Comparison of ENCODE assay signal across 16 cellular contexts in genomic region chr16:28146536-28146935, GRCh38.
DNase-seq lines count a peak whose midpoint lies in the region; ATAC-seq and TF ChIP-seq lines count a peak whose summit lies in the region.
"Had no signal": no experiment of that assay in that cellular context is flagged by ENCODE, and none has a peak within 500 bp of the region (broad histone marks: within the 10 kb centered on the region; RNA-seq: fewer than 3 reads in every experiment).

No MANE protein-coding gene starts in this region.

- no peaks in the 10 kb centered on the region for H3K9me3 ChIP-seq in CD8-positive, alpha-beta T cell (ENCODE audit: low read length)
- no peaks in the 10 kb centered on the region for H3K9me3 ChIP-seq in naive thymus-derived CD4-positive, alpha-beta T cell (ENCODE audit: control insufficient read depth in 2 of 3, low read length in 3 of 3)
- H3K9me3 ChIP-seq in PC-9 (ENCODE audit: insufficient read depth, low read depth) = no peaks in the 10 kb centered on the region
- H3K9me3 ChIP-seq: sigmoid colon, SJSA1 had no signal

- H3F3A ChIP-seq in PC-9 (ENCODE audit: insufficient read depth, low read depth) = peaks cover 35% of the 10 kb centered on the region

- no TSS peak for BruUV-seq in PC-9 (replicated peaks; lab: Mats Ljungman, UMichigan)

- H3K4me1 ChIP-seq in ACC112 (ENCODE audit: control insufficient read depth, insufficient read depth, low read length, unreplicated experiment) (peaks cover 19% of the 10 kb centered on the region), PC-9 (replicated peaks; ENCODE audit: insufficient read depth) (peaks cover 18% of the 10 kb centered on the region)
- peaks cover 91% of the 10 kb centered on the region for H3K4me1 ChIP-seq in CD8-positive, alpha-beta T cell (ENCODE audit: insufficient read depth, low read length)
- peaks cover 56 to 80% of the 10 kb centered on the region in 2 donors for H3K4me1 ChIP-seq in naive thymus-derived CD4-positive, alpha-beta T cell (ENCODE audit: control insufficient read depth in 2 of 2, insufficient read depth in 2 of 2, low read length in 2 of 2)
- H3K4me1 ChIP-seq: sigmoid colon, SJSA1 had no signal

- H3K79me2 ChIP-seq in ACC112 (ENCODE audit: control insufficient read depth, insufficient read depth, low read length, unreplicated experiment) (peaks cover 25% of the 10 kb centered on the region), PC-9 (ENCODE audit: low read depth) (no peaks in the 10 kb centered on the region; the same call in 1 of the 2 replicates)

- no peaks in the 10 kb centered on the region for H3K9me3 Mint-ChIP-seq in CD8-positive, alpha-beta T cell
- no peaks in the 10 kb centered on the region for H3K9me3 Mint-ChIP-seq in activated T-helper 1 cell treated with anti-CD3 and anti-CD28 coated beads, Interleukin-12 subunit alpha, Interleukin-12 subunit beta, Interleukin-2, Interleukin-4 antibody, amounts not matched to agents 30 ng/mL and 10 ng/mL and 1 ng/mL, durations not matched to agents 14 hours and 24 hours and 36 hours
- peaks cover 0 to 5% (median 0%) of the 10 kb centered on the region in 11 donors for H3K9me3 Mint-ChIP-seq in naive thymus-derived CD4-positive, alpha-beta T cell

- peak overlapping the region; percentile 58 for H3K27ac Mint-ChIP-seq in CD8-positive, alpha-beta T cell
- peak overlapping the region; percentile 11 for H3K27ac Mint-ChIP-seq in activated T-helper 1 cell treated with anti-CD3 and anti-CD28 coated beads, Interleukin-12 subunit alpha, Interleukin-12 subunit beta, Interleukin-2, Interleukin-4 antibody, amounts not matched to agents 30 ng/mL and 10 ng/mL and 1 ng/mL, durations not matched to agents 14 hours and 24 hours and 36 hours
- H3K27ac Mint-ChIP-seq in naive thymus-derived CD4-positive, alpha-beta T cell = peak overlapping the region; percentile 47 to 99 (median 95)

- TF ChIP-seq CTCF in CD8-positive, alpha-beta T cell (IDR thresholded peaks at IDR 0.05) = no peak
- no peak for TF ChIP-seq CTCF in PC-9 (conservative IDR thresholded peaks at IDR 0.05)

- no peaks in the 10 kb centered on the region for H3K27me3 Mint-ChIP-seq in CD8-positive, alpha-beta T cell (ENCODE audit: low read depth)
- H3K27me3 Mint-ChIP-seq in activated T-helper 1 cell treated with anti-CD3 and anti-CD28 coated beads, Interleukin-12 subunit alpha, Interleukin-12 subunit beta, Interleukin-2, Interleukin-4 antibody, amounts not matched to agents 30 ng/mL and 10 ng/mL and 1 ng/mL, durations not matched to agents 14 hours and 24 hours and 36 hours (ENCODE audit: insufficient read depth) = no peaks in the 10 kb centered on the region
- H3K27me3 Mint-ChIP-seq in naive thymus-derived CD4-positive, alpha-beta T cell = no peaks in the 10 kb centered on the region

- intact Hi-C loops in CD8-positive, alpha-beta T cell (cut with DNase I, micrococcal nuclease) = loop anchor here in 1 of 2 experiments (10.0 kb wide), 1 partner anchor 778 kb away; the partner anchor contains the start of gene RABEP2
- intact Hi-C loops in activated T-helper 1 cell treated with anti-CD3 and anti-CD28 coated beads, Interleukin-12 subunit alpha, Interleukin-12 subunit beta, Interleukin-2, Interleukin-4 antibody, amounts not matched to agents 30 ng/mL and 10 ng/mL and 1 ng/mL, durations not matched to agents 14 hours and 24 hours and 36 hours (cut with micrococcal nuclease) = loop anchor here (10.0 kb wide), 1 partner anchor 348 kb away; the partner anchor contains the start of genes APOBR and CLN3
- intact Hi-C loops in naive thymus-derived CD4-positive, alpha-beta T cell (cut with micrococcal nuclease) = loop anchor here in 1 of 2 donors (10.0 kb wide), 1 partner anchor 348 kb away; the partner anchor contains the start of genes APOBR and CLN3
- intact Hi-C loops in PC-9 (cut with micrococcal nuclease; ENCODE audit: unreplicated experiment) (no loop called here), left cardiac atrium (cut with DNase I) (no loop called here)

- H3K4me1 Mint-ChIP-seq in CD8-positive, alpha-beta T cell (ENCODE audit: low read depth) = peaks cover 95% of the 10 kb centered on the region
- H3K4me1 Mint-ChIP-seq in activated T-helper 1 cell treated with anti-CD3 and anti-CD28 coated beads, Interleukin-12 subunit alpha, Interleukin-12 subunit beta, Interleukin-2, Interleukin-4 antibody, amounts not matched to agents 30 ng/mL and 10 ng/mL and 1 ng/mL, durations not matched to agents 14 hours and 24 hours and 36 hours (ENCODE audit: low read depth) = peaks cover 84% of the 10 kb centered on the region
- H3K4me1 Mint-ChIP-seq in naive thymus-derived CD4-positive, alpha-beta T cell = peaks cover 67 to 100% (median 95%) of the 10 kb centered on the region in 7 donors

- ATAC-seq in CD8-positive, alpha-beta T cell = no peak
- ATAC-seq in naive thymus-derived CD4-positive, alpha-beta T cell = no peak
- ATAC-seq in left cardiac atrium = no peak
- ATAC-seq in HG02870 (IDR thresholded peaks at IDR 0.05; ENCODE audit: unreplicated experiment) = no peak
- ATAC-seq: activated CD4-positive, CD25-positive, alpha-beta regulatory T cell treated with anti-CD3 and anti-CD28 coated beads, Interleukin-2, amount 50 U/mL, for 24 hours; HCT116; left ventricle myocardium superior had no signal

- DNase-seq in CD8-positive, alpha-beta T cell = no peak
- DNase-seq in activated T-helper 1 cell treated with anti-CD3 and anti-CD28 coated beads, Interleukin-12 subunit alpha, Interleukin-12 subunit beta, Interleukin-2, Interleukin-4 antibody, amounts not matched to agents 30 ng/mL and 10 ng/mL and 1 ng/mL, durations not matched to agents 14 hours and 24 hours and 36 hours (ENCODE audit: low spot score) = no peak
- DNase-seq in naive thymus-derived CD4-positive, alpha-beta T cell = no peak
- no peak for DNase-seq in PC-9
- no peak for DNase-seq in activated CD8-positive, alpha-beta memory T cell treated with anti-CD3 and anti-CD28 coated beads, Interleukin-2, amount 50 U/mL, for 4 hours
- DNase-seq in left cardiac atrium = no peak
- DNase-seq: amniotic stem cell, glutamatergic neuron, left ventricle myocardium superior, NCI-H526, sigmoid colon had no signal

- no peak overlapping the region for H2AFZ ChIP-seq in ACC112 (ENCODE audit: low read length, unreplicated experiment)
- H2AFZ ChIP-seq in PC-9 = no peak overlapping the region

- H4K20me1 ChIP-seq in PC-9 (ENCODE audit: insufficient read depth) = 0 out of 2 replicates have a peak, but pooled peaks cover 3% of the 10 kb centered on the region

- peaks cover 70% of the 10 kb centered on the region for H3K36me3 Mint-ChIP-seq in CD8-positive, alpha-beta T cell
- H3K36me3 Mint-ChIP-seq in activated T-helper 1 cell treated with anti-CD3 and anti-CD28 coated beads, Interleukin-12 subunit alpha, Interleukin-12 subunit beta, Interleukin-2, Interleukin-4 antibody, amounts not matched to agents 30 ng/mL and 10 ng/mL and 1 ng/mL, durations not matched to agents 14 hours and 24 hours and 36 hours (ENCODE audit: low read depth) = peaks cover 67% of the 10 kb centered on the region
- H3K36me3 Mint-ChIP-seq in naive thymus-derived CD4-positive, alpha-beta T cell = peaks cover 19 to 63% (median 58%) of the 10 kb centered on the region in 5 donors

- POLR2A ChIA-PET in CD8-positive, alpha-beta T cell (lab: Charles Lee) = no interaction called here
- POLR2A ChIA-PET in naive thymus-derived CD4-positive, alpha-beta T cell (lab: Charles Lee) = interaction anchor here (1.0 to 6.4 kb wide), 6 partner anchors 9 to 71 kb away, joined by 3 to 62 read pairs (median 4); partner anchors contain the start of gene XPO6
- POLR2A ChIA-PET in PC-9 (lab: Charles Lee; ENCODE audit: unreplicated experiment) = no interaction called here

- no peak overlapping the region for H3K4me3 ChIP-seq in ACC112 (ENCODE audit: low read depth, low read length)
- no peak overlapping the region for H3K4me3 ChIP-seq in CD8-positive, alpha-beta T cell (ENCODE audit: low read depth, low read length)
- H3K4me3 ChIP-seq in naive thymus-derived CD4-positive, alpha-beta T cell (ENCODE audit: low read length) = no peak overlapping the region
- no peak overlapping the region for H3K4me3 ChIP-seq in PC-9
- H3K4me3 ChIP-seq: sigmoid colon, SJSA1 had no signal

- H3K27me3 ChIP-seq in ACC112 (ENCODE audit: insufficient read depth, low read length) (no peaks in the 10 kb centered on the region), PC-9 (ENCODE audit: insufficient read depth, low read depth) (no peaks in the 10 kb centered on the region)
- H3K27me3 ChIP-seq in CD8-positive, alpha-beta T cell (ENCODE audit: insufficient read depth, low read length) = no peaks in the 10 kb centered on the region
- no peaks in the 10 kb centered on the region for H3K27me3 ChIP-seq in naive thymus-derived CD4-positive, alpha-beta T cell (ENCODE audit: control insufficient read depth in 2 of 2, insufficient read depth in 2 of 2, low read length in 2 of 2)
- H3K27me3 ChIP-seq: sigmoid colon, SJSA1 had no signal

- H3K36me3 ChIP-seq in ACC112 (ENCODE audit: insufficient read depth, low read length) (peaks cover 49% of the 10 kb centered on the region), PC-9 (ENCODE audit: low read depth) (peaks cover 41% of the 10 kb centered on the region)
- H3K36me3 ChIP-seq in CD8-positive, alpha-beta T cell (ENCODE audit: insufficient read depth, low read length) = peaks cover 12% of the 10 kb centered on the region
- H3K36me3 ChIP-seq in naive thymus-derived CD4-positive, alpha-beta T cell (ENCODE audit: control insufficient read depth in 2 of 3, insufficient read depth in 3 of 3, low read length in 3 of 3) = peaks cover 0 to 51% (median 17%) of the 10 kb centered on the region in 3 experiments

- no peak overlapping the region for H3K4me2 ChIP-seq in PC-9

- H3K4me3 Mint-ChIP-seq in CD8-positive, alpha-beta T cell = no peak overlapping the region
- no peak overlapping the region for H3K4me3 Mint-ChIP-seq in activated T-helper 1 cell treated with anti-CD3 and anti-CD28 coated beads, Interleukin-12 subunit alpha, Interleukin-12 subunit beta, Interleukin-2, Interleukin-4 antibody, amounts not matched to agents 30 ng/mL and 10 ng/mL and 1 ng/mL, durations not matched to agents 14 hours and 24 hours and 36 hours
- H3K4me3 Mint-ChIP-seq in naive thymus-derived CD4-positive, alpha-beta T cell = peak overlapping the region in 7 of 10 donors; percentile 3 to 88 (median 46)

- H3K9me2 ChIP-seq in PC-9 (ENCODE audit: insufficient read depth) = no peaks in the 10 kb centered on the region

- CTCF ChIA-PET in CD8-positive, alpha-beta T cell (lab: Charles Lee) = interaction anchor here (1.4 kb wide), 1 partner anchor 66 kb away, joined by 5 read pairs; no protein-coding TSS in a partner anchor
- CTCF ChIA-PET in naive thymus-derived CD4-positive, alpha-beta T cell (lab: Charles Lee) = interaction anchor here (1.3 kb wide), 1 partner anchor 9 kb away, joined by 3 read pairs; no protein-coding TSS in a partner anchor
- CTCF ChIA-PET in PC-9 (lab: Charles Lee) = no interaction called here

- H3K27ac ChIP-seq in ACC112 (ENCODE audit: low read depth, low read length) = peak overlapping the region; percentile 31; the same call in 1 of the 2 replicates
- no peak overlapping the region for H3K27ac ChIP-seq in CD8-positive, alpha-beta T cell (ENCODE audit: low read depth, low read length)
- H3K27ac ChIP-seq in naive thymus-derived CD4-positive, alpha-beta T cell (ENCODE audit: low read depth, low read length) = peak overlapping the region; percentile 40
- H3K27ac ChIP-seq in PC-9 = no peak overlapping the region
- H3K27ac ChIP-seq: sigmoid colon, SJSA1 had no signal

Comparison
In these comparisons a context has a peak if more than half of its experiments do, and no peak if none do; other contexts are left out.
1. H3K27ac ChIP-seq: peak in ACC112 (single experiment) and naive thymus-derived CD4-positive, alpha-beta T cell (single experiment); none in CD8-positive, alpha-beta T cell (single experiment) and PC-9 (single experiment).
2. H3K27ac Mint-ChIP-seq: peak in every context shown above with its lines; median percentile 95 in naive thymus-derived CD4-positive, alpha-beta T cell; 58 in CD8-positive, alpha-beta T cell; 11 in activated T-helper 1 cell treated with anti-CD3 and anti-CD28 coated beads, Interleukin-12 subunit alpha, Interleukin-12 subunit beta, Interleukin-2, Interleukin-4 antibody, amounts not matched to agents 30 ng/mL and 10 ng/mL and 1 ng/mL, durations not matched to agents 14 hours and 24 hours and 36 hours.
3. H3K4me3 Mint-ChIP-seq: peak in naive thymus-derived CD4-positive, alpha-beta T cell (7 of 10); none in CD8-positive, alpha-beta T cell (single experiment) and activated T-helper 1 cell treated with anti-CD3 and anti-CD28 coated beads, Interleukin-12 subunit alpha, Interleukin-12 subunit beta, Interleukin-2, Interleukin-4 antibody, amounts not matched to agents 30 ng/mL and 10 ng/mL and 1 ng/mL, durations not matched to agents 14 hours and 24 hours and 36 hours (single experiment).